Comparison of ENCODE assay signal across 23 cellular contexts in genomic region chr1:6513296-6513928, GRCh38. TPM values are rescaled to one million over a fixed set of nuclear protein-coding genes. Genes with fewer than 3 reads are reported as not detected.
A peak's percentile ranks its signal among the peaks of the same experiment; 100 is the strongest.
DNase-seq lines count a peak whose midpoint lies in the region; ATAC-seq and TF ChIP-seq lines count a peak whose summit lies in the region.
"Had no signal": no experiment of that assay in that cellular context is flagged by ENCODE, and none has a peak within 500 bp of the region (broad histone marks: within the 10 kb centered on the region; RNA-seq: fewer than 3 reads in every experiment).

No MANE protein-coding gene starts in this region.

- TF ChIP-seq CTCF in heart left ventricle (IDR thresholded peaks at IDR 0.05) (no peak), gastrocnemius medialis (IDR thresholded peaks at IDR 0.05 in 4 of 5, conservative IDR thresholded peaks at IDR 0.05 in 1 of 5) (no peak), GM13976 (IDR thresholded peaks at IDR 0.05; ENCODE audit: borderline replicate concordance, control extremely low read depth, extremely low read depth, insufficient read depth, missing control alignments) (no peak)

- no peaks in the 10 kb centered on the region for H3K27me3 ChIP-seq in heart left ventricle
- H3K27me3 ChIP-seq in gastrocnemius medialis, result no peaks in the 10 kb centered on the region
- H3K27me3 ChIP-seq: BE2C, SJSA1 had no signal

- H3K36me3 ChIP-seq in heart left ventricle (no peaks in the 10 kb centered on the region), gastrocnemius medialis (no peaks in the 10 kb centered on the region)
- H3K36me3 ChIP-seq: BE2C, prostate gland, SJSA1 had no signal

- intact Hi-C loops in heart left ventricle (cut with DNase I), result no loop called here
- intact Hi-C loops in gastrocnemius medialis (cut with DNase I; ENCODE audit: low total_unique reads), result no loop called here

- no peak overlapping the region for H3K27ac ChIP-seq in heart left ventricle
- H3K27ac ChIP-seq in gastrocnemius medialis, result peak overlapping the region in 2 of 4 donors; percentile 29 to 50
- H3K27ac ChIP-seq: prostate gland, SJSA1 had no signal

- in situ Hi-C loops in gastrocnemius medialis (cut with MboI; ENCODE audit: low sequenced_read_pairs in 4 of 4) (no loop called here), GM13976 (cut with MboI; ENCODE audit: low sequenced_read_pairs, unreplicated experiment) (no loop called here)

- ATAC-seq in heart left ventricle (peak in 3 of 4 donors; percentile 12 to 43 (median 26)), gastrocnemius medialis (peak; percentile 65 to 71), HG03432 (IDR thresholded peaks at IDR 0.05; ENCODE audit: unreplicated experiment) (no peak)
- ATAC-seq: activated CD4-positive, CD25-positive, alpha-beta regulatory T cell treated with anti-CD3 and anti-CD28 coated beads, Interleukin-2, amount 50 U/mL, for 24 hours; stimulated activated effector memory CD8-positive, alpha-beta T cell treated with anti-CD3 and anti-CD28 coated beads, Interleukin-12 subunit alpha, Interleukin-12 subunit beta, amount 100 ng/mL, for 72 hours had no signal

- H3K9me3 ChIP-seq in heart left ventricle, result no peaks in the 10 kb centered on the region
- H3K9me3 ChIP-seq in gastrocnemius medialis, result no peaks in the 10 kb centered on the region
- H3K9me3 ChIP-seq: BE2C, prostate gland, SJSA1 had no signal

- TF ChIP-seq POLR2A in heart left ventricle (IDR thresholded peaks at IDR 0.05) (no peak), gastrocnemius medialis (IDR thresholded peaks at IDR 0.05) (no peak)

- peaks cover 0 to 12% (median 2%) of the 10 kb centered on the region in 12 donors for H3K4me1 ChIP-seq in heart left ventricle
- H3K4me1 ChIP-seq in gastrocnemius medialis, result peaks cover 0 to 6% of the 10 kb centered on the region in 2 donors
- H3K4me1 ChIP-seq: prostate gland had no signal

- DNase-seq in NCI-H82 (lab: John Stamatoyannopoulos, UW) (peak; percentile 25), NCI-H82 treated with DMSO at 0.1 percent for 48 hours (lab: John Stamatoyannopoulos, UW; ENCODE audit: unreplicated experiment) (no peak), astrocyte of the hippocampus (ENCODE audit: low read depth, low spot score) (peak; percentile 64), heart left ventricle (peak in 1 of 5 donors; percentile 58), gastrocnemius medialis (peak; percentile 23 to 39), GM13976 (ENCODE audit: low spot score) (no peak)
- no peak for DNase-seq in stimulated activated CD4-positive, alpha-beta T cell treated with anti-CD3 and anti-CD28 coated beads, Interleukin-2, amount 100 ng/mL, for 48 hours
- DNase-seq: 8988T; activated CD8-positive, alpha-beta memory T cell treated with anti-CD3 and anti-CD28 coated beads for 24 hours; activated naive CD8-positive, alpha-beta T cell treated with anti-CD3 and anti-CD28 coated beads, Interleukin-2, amount 10 ng/mL, durations not matched to agents 7 days and 5 days; BE2C; GF-D8; NCI-H187; NCI-H446 treated with DMSO at 0.1 percent for 48 hours had no signal

- no peak overlapping the region for H3K4me3 ChIP-seq in heart left ventricle
- no peak overlapping the region for H3K4me3 ChIP-seq in gastrocnemius medialis
- H3K4me3 ChIP-seq: lung, prostate gland, SJSA1 had no signal

- 69 to 100% (median 82%) methylated on average over 1 to 11 of the region's 11 CpGs for WGBS in heart left ventricle, 4 donors

RNA-seq across cellular contexts. Expression of gene PLEKHG5, which starts 21.9 kb away (rescaled TPM):
- total RNA-seq in heart left ventricle (10 to 100 TPM; 10.8 to 20.2 (median 15.2) TPM), gastrocnemius medialis (1 to 10 TPM; 1.2 to 2.3 (median 1.6) TPM)
- polyA plus RNA-seq in heart left ventricle, result 10 to 100 TPM in 1 of 2 donors, 1 to 10 TPM in 1; 7.2 to 18.5 TPM

RNA-seq across cellular contexts. Expression of gene NOL9, which starts 40.9 kb away (rescaled TPM):
- total RNA-seq in heart left ventricle, result 10 to 100 TPM; 13.1 to 20.6 (median 16.5) TPM
- 1 to 10 TPM; 5.7 to 5.8 TPM for polyA plus RNA-seq in heart left ventricle
- 10 to 100 TPM; 13.6 to 33.0 (median 21.9) TPM for total RNA-seq in gastrocnemius medialis

RNA-seq across cellular contexts. Expression of gene TAS1R1, which starts 41.7 kb away (rescaled TPM):
- total RNA-seq in heart left ventricle (not detected), gastrocnemius medialis (not detected)
- polyA plus RNA-seq in heart left ventricle, result not detected
- total RNA-seq: activated naive CD8-positive, alpha-beta T cell treated with anti-CD3 and anti-CD28 coated beads, Interleukin-2, amount 10 ng/mL, durations not matched to agents 7 days and 5 days; natural killer cell treated with Interleukin-12 subunit alpha and Interleukin-12 subunit beta and Interleukin-15 and Interleukin-18, amount 100 ng/mL, for 72 hours; SJSA1; T-helper 2 cell treated with Interferon-gamma antibody and Interleukin-4, amounts not matched to agents 100 ng/mL and 5 ng/mL, for 36 hours had no signal
- polyA plus RNA-seq: thymus had no signal

RNA-seq across cellular contexts. Expression of gene TNFRSF25, which starts 47.4 kb away (rescaled TPM):
- total RNA-seq in heart left ventricle, result 10 to 100 TPM in 3 of 9 donors, 1 to 10 TPM in 6; 5.2 to 11.6 (median 9.3) TPM
- 10 to 100 TPM in 1 of 2 donors, 1 to 10 TPM in 1; 4.7 to 17.5 TPM for polyA plus RNA-seq in heart left ventricle
- total RNA-seq in gastrocnemius medialis, result 1 to 10 TPM; 1.0 to 4.2 (median 2.7) TPM

Comparison
In these comparisons a context has a peak if more than half of its experiments do, and no peak if none do; other contexts are left out.
1. DNase-seq: peak in NCI-H82 (single experiment), astrocyte of the hippocampus (single experiment) and gastrocnemius medialis (2 of 2); none in NCI-H82 treated with DMSO at 0.1 percent for 48 hours (single experiment), GM13976 (single experiment) and stimulated activated CD4-positive, alpha-beta T cell treated with anti-CD3 and anti-CD28 coated beads, Interleukin-2, amount 100 ng/mL, for 48 hours (0 of 2).